Comparison of ENCODE assay signal across 1 cellular context in genomic region chr20:4181956-4182945, GRCh38.
TF ChIP-seq lines count a peak whose summit lies in the region.

No MANE protein-coding gene starts in this region.

TF ChIP-seq in K562, 482 proteins besides CTCF, POLR2A, EP300 and RAD21:
- TF ChIP-seq, protein P1, sequence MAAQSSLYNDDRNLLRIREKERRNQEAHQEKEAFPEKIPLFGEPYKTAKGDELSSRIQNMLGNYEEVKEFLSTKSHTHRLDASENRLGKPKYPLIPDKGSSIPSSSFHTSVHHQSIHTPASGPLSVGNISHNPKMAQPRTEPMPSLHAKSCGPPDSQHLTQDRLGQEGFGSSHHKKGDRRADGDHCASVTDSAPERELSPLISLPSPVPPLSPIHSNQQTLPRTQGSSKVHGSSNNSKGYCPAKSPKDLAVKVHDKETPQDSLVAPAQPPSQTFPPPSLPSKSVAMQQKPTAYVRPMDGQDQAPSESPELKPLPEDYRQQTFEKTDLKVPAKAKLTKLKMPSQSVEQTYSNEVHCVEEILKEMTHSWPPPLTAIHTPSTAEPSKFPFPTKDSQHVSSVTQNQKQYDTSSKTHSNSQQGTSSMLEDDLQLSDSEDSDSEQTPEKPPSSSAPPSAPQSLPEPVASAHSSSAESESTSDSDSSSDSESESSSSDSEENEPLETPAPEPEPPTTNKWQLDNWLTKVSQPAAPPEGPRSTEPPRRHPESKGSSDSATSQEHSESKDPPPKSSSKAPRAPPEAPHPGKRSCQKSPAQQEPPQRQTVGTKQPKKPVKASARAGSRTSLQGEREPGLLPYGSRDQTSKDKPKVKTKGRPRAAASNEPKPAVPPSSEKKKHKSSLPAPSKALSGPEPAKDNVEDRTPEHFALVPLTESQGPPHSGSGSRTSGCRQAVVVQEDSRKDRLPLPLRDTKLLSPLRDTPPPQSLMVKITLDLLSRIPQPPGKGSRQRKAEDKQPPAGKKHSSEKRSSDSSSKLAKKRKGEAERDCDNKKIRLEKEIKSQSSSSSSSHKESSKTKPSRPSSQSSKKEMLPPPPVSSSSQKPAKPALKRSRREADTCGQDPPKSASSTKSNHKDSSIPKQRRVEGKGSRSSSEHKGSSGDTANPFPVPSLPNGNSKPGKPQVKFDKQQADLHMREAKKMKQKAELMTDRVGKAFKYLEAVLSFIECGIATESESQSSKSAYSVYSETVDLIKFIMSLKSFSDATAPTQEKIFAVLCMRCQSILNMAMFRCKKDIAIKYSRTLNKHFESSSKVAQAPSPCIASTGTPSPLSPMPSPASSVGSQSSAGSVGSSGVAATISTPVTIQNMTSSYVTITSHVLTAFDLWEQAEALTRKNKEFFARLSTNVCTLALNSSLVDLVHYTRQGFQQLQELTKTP (IDR thresholded peaks at IDR 0.05; ENCODE audit: low read depth in 1 of 2, partially characterized antibody in 2 of 2): no peak
- no peak for TF ChIP-seq ZNF324 (CRISPR knock-in tag; IDR thresholded peaks at IDR 0.05)
- TF ChIP-seq, protein P2, sequence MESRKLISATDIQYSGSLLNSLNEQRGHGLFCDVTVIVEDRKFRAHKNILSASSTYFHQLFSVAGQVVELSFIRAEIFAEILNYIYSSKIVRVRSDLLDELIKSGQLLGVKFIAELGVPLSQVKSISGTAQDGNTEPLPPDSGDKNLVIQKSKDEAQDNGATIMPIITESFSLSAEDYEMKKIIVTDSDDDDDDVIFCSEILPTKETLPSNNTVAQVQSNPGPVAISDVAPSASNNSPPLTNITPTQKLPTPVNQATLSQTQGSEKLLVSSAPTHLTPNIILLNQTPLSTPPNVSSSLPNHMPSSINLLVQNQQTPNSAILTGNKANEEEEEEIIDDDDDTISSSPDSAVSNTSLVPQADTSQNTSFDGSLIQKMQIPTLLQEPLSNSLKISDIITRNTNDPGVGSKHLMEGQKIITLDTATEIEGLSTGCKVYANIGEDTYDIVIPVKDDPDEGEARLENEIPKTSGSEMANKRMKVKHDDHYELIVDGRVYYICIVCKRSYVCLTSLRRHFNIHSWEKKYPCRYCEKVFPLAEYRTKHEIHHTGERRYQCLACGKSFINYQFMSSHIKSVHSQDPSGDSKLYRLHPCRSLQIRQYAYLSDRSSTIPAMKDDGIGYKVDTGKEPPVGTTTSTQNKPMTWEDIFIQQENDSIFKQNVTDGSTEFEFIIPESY (CRISPR knock-in tag; IDR thresholded peaks at IDR 0.05): peak; percentile 90
